ENCODE assay signal across 2 cellular contexts in genomic region chr2:199929257-199929656, GRCh38.
TF ChIP-seq lines count a peak whose summit lies in the region.

No MANE protein-coding gene starts in this region.

TF ChIP-seq in HCT116, 20 proteins besides CTCF, POLR2A, EP300 and RAD21:
- TF ChIP-seq ZNF274 (IDR thresholded peaks at IDR 0.05; ENCODE audit: low read depth, low read length) = no peak
- TF ChIP-seq JUND (IDR thresholded peaks at IDR 0.05) = no peak
- TF ChIP-seq POLR2AphosphoS5 (IDR thresholded peaks at IDR 0.05; ENCODE audit: low read depth, low read length) = 0 out of 2 replicates have a peak, but pooled peaks have one; percentile 30

TF ChIP-seq in K562, 482 proteins besides CTCF, POLR2A, EP300 and RAD21:
- TF ChIP-seq FOXP4 (CRISPR knock-in tag; IDR thresholded peaks at IDR 0.05; ENCODE audit: borderline replicate concordance) (no peak), POLR2G (IDR thresholded peaks at IDR 0.05; ENCODE audit: low read depth, low read length) (0 out of 2 replicates have a peak, but pooled peaks have one; percentile 18)
